In the genomic region with DNA sequence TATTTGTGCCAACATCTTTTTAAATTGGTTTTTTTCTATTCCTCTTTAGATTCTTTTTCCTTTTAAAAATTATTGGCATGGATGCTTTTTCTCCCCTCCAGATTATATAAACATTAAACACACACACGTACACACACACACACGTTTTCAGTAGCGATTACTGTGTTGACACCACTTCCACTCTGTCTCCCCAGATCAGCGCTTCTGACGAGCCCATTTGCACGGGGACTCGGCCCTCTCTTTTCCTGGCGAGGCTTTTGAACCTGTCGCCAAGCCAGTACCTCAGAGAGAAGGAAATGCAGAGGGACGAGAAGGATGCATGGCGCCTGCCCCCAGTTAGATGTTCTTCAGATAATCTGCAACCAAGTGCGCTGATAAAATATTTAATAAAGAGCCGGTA, we compare ENCODE assay signal across 8 cellular contexts. TPM values are rescaled to one million over a fixed set of nuclear protein-coding genes. Genes with fewer than 3 reads are reported as not detected.
DNase-seq lines count a peak whose midpoint lies in the region; ATAC-seq and TF ChIP-seq lines count a peak whose summit lies in the region.

No MANE protein-coding gene starts in this region.

- peaks cover 6% of the 10 kb centered on the region for H3K36me3 Mint-ChIP-seq in endodermal cell (ENCODE audit: low read depth)

- H3K9me3 Mint-ChIP-seq in endodermal cell = no peaks in the 10 kb centered on the region

- no peak overlapping the region for H3K27ac Mint-ChIP-seq in endodermal cell

- ATAC-seq in HG02571 (IDR thresholded peaks at IDR 0.05; ENCODE audit: unreplicated experiment) (peak; percentile 34), GM21576 (IDR thresholded peaks at IDR 0.05; ENCODE audit: unreplicated experiment) (no peak), HG03280 (IDR thresholded peaks at IDR 0.05; ENCODE audit: unreplicated experiment) (no peak)

- peak overlapping the region; percentile 70 for H3K4me3 ChIP-seq in endodermal cell (ENCODE audit: low read length)

- no peak overlapping the region for H3K9ac ChIP-seq in endodermal cell (ENCODE audit: extremely low read depth, low read length, poor library complexity, severe bottlenecking)

- H3K4me1 ChIP-seq in endodermal cell (ENCODE audit: control insufficient read depth, insufficient read depth, low read length) = peaks cover 3% of the 10 kb centered on the region

- no peak for TF ChIP-seq CTCF in endodermal cell (conservative IDR thresholded peaks at IDR 0.05)

- no peak overlapping the region for H3K27ac ChIP-seq in endodermal cell (ENCODE audit: low read depth, low read length)

- H3K4me1 Mint-ChIP-seq in endodermal cell = peaks cover 46% of the 10 kb centered on the region

- H3K27me3 ChIP-seq in endodermal cell (ENCODE audit: control insufficient read depth, insufficient read depth, low read length, poor library complexity, severe bottlenecking) = peaks cover 60% of the 10 kb centered on the region

- peak overlapping the region; percentile 62 for H3K4me3 Mint-ChIP-seq in endodermal cell

- H3K36me3 ChIP-seq in endodermal cell (ENCODE audit: control insufficient read depth, insufficient read depth, low read length) = peaks cover 12% of the 10 kb centered on the region

- peaks cover 49% of the 10 kb centered on the region for H3K27me3 Mint-ChIP-seq in endodermal cell (ENCODE audit: insufficient read depth)

- WGBS in endodermal cell (ENCODE audit: insufficient coverage in 1 of 2, insufficient read length in 1 of 2), 2 experiments = 1 to 3% methylated on average over 9 to 13 of the region's 13 CpGs

- DNase-seq in NCI-H1417 (lab: John Stamatoyannopoulos, UW) (peak in 2 of 3 experiments; percentile 28 to 41), NCI-H1417 treated with DMSO at 0.1 percent for 48 hours (lab: John Stamatoyannopoulos, UW) (no peak), OCI-M1 (lab: John Stamatoyannopoulos, UW) (peak; percentile 56), endodermal cell (peak; percentile 73), retina (peak; percentile 66)

- H3K9me3 ChIP-seq in endodermal cell (ENCODE audit: control insufficient read depth, low read length) = no peaks in the 10 kb centered on the region

RNA-seq across cellular contexts. Expression of gene TBR1, which starts 1.1 kb away (rescaled TPM):
- total RNA-seq in endodermal cell = 1 to 10 TPM; 1.2 to 2.4 TPM
- 0.25 TPM for polyA plus RNA-seq in endodermal cell (2013, experiment 1 of 2)
- polyA plus RNA-seq in endodermal cell (2013, experiment 2 of 2) = 0.12 TPM
